Comparison of ENCODE assay signal across 8 cellular contexts in genomic region chr1:248862695-248863010, GRCh38. TPM values are rescaled to one million over a fixed set of nuclear protein-coding genes. Genes with fewer than 3 reads are reported as not detected.
DNase-seq lines count a peak whose midpoint lies in the region; ATAC-seq and TF ChIP-seq lines count a peak whose summit lies in the region.

No MANE protein-coding gene starts in this region.

- H3K4me3 Mint-ChIP-seq in activated CD4-positive, alpha-beta memory T cell treated with anti-CD3 and anti-CD28 coated beads, Interleukin-2, amount 10 ng/mL, durations not matched to agents 7 days and 5 days: peak overlapping the region; percentile 81

- H3K36me3 Mint-ChIP-seq in activated CD4-positive, alpha-beta memory T cell treated with anti-CD3 and anti-CD28 coated beads, Interleukin-2, amount 10 ng/mL, durations not matched to agents 7 days and 5 days (ENCODE audit: low read depth): no peaks in the 10 kb centered on the region

- peak; percentile 5 for ATAC-seq in HG03025 (IDR thresholded peaks at IDR 0.05; ENCODE audit: low FRiP score, unreplicated experiment)

- intact Hi-C loops in transverse colon (cut with DNase I; ENCODE audit: low total_unique reads): no loop called here

- peak overlapping the region; percentile 69 for H3K27ac Mint-ChIP-seq in activated CD4-positive, alpha-beta memory T cell treated with anti-CD3 and anti-CD28 coated beads, Interleukin-2, amount 10 ng/mL, durations not matched to agents 7 days and 5 days

- peaks cover 44% of the 10 kb centered on the region for H3K4me1 Mint-ChIP-seq in activated CD4-positive, alpha-beta memory T cell treated with anti-CD3 and anti-CD28 coated beads, Interleukin-2, amount 10 ng/mL, durations not matched to agents 7 days and 5 days

- peaks cover 8 to 31% (median 24%) of the 10 kb centered on the region in 4 donors for H3K4me1 ChIP-seq in transverse colon

- no peaks in the 10 kb centered on the region for H3K36me3 ChIP-seq in transverse colon

- TF ChIP-seq EP300 in transverse colon (IDR thresholded peaks at IDR 0.05; ENCODE audit: low read depth): no peak

- H3K27me3 Mint-ChIP-seq in activated CD4-positive, alpha-beta memory T cell treated with anti-CD3 and anti-CD28 coated beads, Interleukin-2, amount 10 ng/mL, durations not matched to agents 7 days and 5 days: no peaks in the 10 kb centered on the region

- in situ Hi-C loops in transverse colon (cut with MboI; ENCODE audit: low pct_ligation_motif_present in 1 of 4, low pct_unique_long_range_greater_than_20kb in 1 of 4, low sequenced_read_pairs in 3 of 4): no loop called here

- H3K27ac ChIP-seq in layer of hippocampus (ENCODE audit: low read depth, low read length): peak overlapping the region; percentile 42
- H3K27ac ChIP-seq in transverse colon: peak overlapping the region; percentile 81 to 86 (median 83)

- CTCF ChIA-PET in activated CD4-positive, alpha-beta memory T cell treated with anti-CD3 and anti-CD28 coated beads, Interleukin-2, amount 10 ng/mL, durations not matched to agents 7 days and 5 days (lab: Charles Lee): interaction anchor here (1.0 to 3.3 kb wide), 5 partner anchors 11 to 58 kb away, joined by 3 to 10 read pairs (median 3); partner anchors contain the start of gene PGBD2

- DNase-seq in NCI-H510A treated with DMSO at 0.1 percent for 48 hours (lab: John Stamatoyannopoulos, UW) (peak; percentile 28), NCI-H510A (lab: John Stamatoyannopoulos, UW) (no peak), transverse colon (no peak), NCI-H2171 (lab: John Stamatoyannopoulos, UW) (no peak), HK-2 (ENCODE audit: unreplicated experiment) (no peak)
- DNase-seq in activated CD4-positive, alpha-beta memory T cell treated with anti-CD3 and anti-CD28 coated beads, Interleukin-2, amount 10 ng/mL, durations not matched to agents 7 days and 5 days: no peak

- H3K4me3 ChIP-seq in transverse colon: peak overlapping the region in 3 of 4 donors; percentile 34 to 65 (median 52)

- POLR2A ChIA-PET in activated CD4-positive, alpha-beta memory T cell treated with anti-CD3 and anti-CD28 coated beads, Interleukin-2, amount 10 ng/mL, durations not matched to agents 7 days and 5 days (lab: Charles Lee): interaction anchor here (1.3 to 4.0 kb wide), 5 partner anchors 11 to 55 kb away, joined by 3 to 37 read pairs (median 17); partner anchors contain the start of genes SH3BP5L and ZNF672

- no peak for TF ChIP-seq CTCF in transverse colon (IDR thresholded peaks at IDR 0.05)

- H3K27me3 ChIP-seq in layer of hippocampus (ENCODE audit: control insufficient read depth, insufficient read depth, low read length) (no peaks in the 10 kb centered on the region), transverse colon (no peaks in the 10 kb centered on the region)

- H3K9me3 ChIP-seq in transverse colon: no peaks in the 10 kb centered on the region

- WGBS in transverse colon (ENCODE audit: low coverage in 1 of 2), 2 donors: 4 to 40% methylated on average over 1 to 4 of the region's 4 CpGs

- TF ChIP-seq POLR2A in transverse colon (IDR thresholded peaks at IDR 0.05): no peak

- H3K9me3 Mint-ChIP-seq in activated CD4-positive, alpha-beta memory T cell treated with anti-CD3 and anti-CD28 coated beads, Interleukin-2, amount 10 ng/mL, durations not matched to agents 7 days and 5 days: no peaks in the 10 kb centered on the region

RNA-seq across cellular contexts. Expression of gene ZNF692, which starts 3.8 kb away (rescaled TPM):
- total RNA-seq in activated CD4-positive, alpha-beta memory T cell treated with anti-CD3 and anti-CD28 coated beads, Interleukin-2, amount 10 ng/mL, durations not matched to agents 7 days and 5 days: 10 to 100 TPM; 45.9 to 49.8 TPM
- 100 to 1,000 TPM in 1 of 4 donors, 10 to 100 TPM in 3; 41.8 to 100 (median 64.6) TPM for total RNA-seq in transverse colon

RNA-seq across cellular contexts. Expression of gene ZNF672, which starts 24.6 kb away (rescaled TPM):
- total RNA-seq in activated CD4-positive, alpha-beta memory T cell treated with anti-CD3 and anti-CD28 coated beads, Interleukin-2, amount 10 ng/mL, durations not matched to agents 7 days and 5 days: 10 to 100 TPM; 54.1 to 60.1 TPM
- 10 to 100 TPM; 34.8 to 53.1 (median 44.7) TPM for total RNA-seq in transverse colon

RNA-seq across cellular contexts. Expression of gene SH3BP5L, which starts 36.9 kb away (rescaled TPM):
- total RNA-seq in activated CD4-positive, alpha-beta memory T cell treated with anti-CD3 and anti-CD28 coated beads, Interleukin-2, amount 10 ng/mL, durations not matched to agents 7 days and 5 days: 10 to 100 TPM; 31.4 to 32.0 TPM
- 10 to 100 TPM; 28.1 to 36.2 (median 31.4) TPM for total RNA-seq in transverse colon

RNA-seq across cellular contexts. Expression of gene PGBD2, which starts 43.4 kb away (rescaled TPM):
- total RNA-seq in activated CD4-positive, alpha-beta memory T cell treated with anti-CD3 and anti-CD28 coated beads, Interleukin-2, amount 10 ng/mL, durations not matched to agents 7 days and 5 days: 1 to 10 TPM; 6.3 to 6.4 TPM
- total RNA-seq in transverse colon: 10 to 100 TPM in 2 of 4 donors, 1 to 10 TPM in 2; 5.2 to 12.4 (median 9.7) TPM
